9 cellular contexts compared by ENCODE assay signal in the genomic region with DNA sequence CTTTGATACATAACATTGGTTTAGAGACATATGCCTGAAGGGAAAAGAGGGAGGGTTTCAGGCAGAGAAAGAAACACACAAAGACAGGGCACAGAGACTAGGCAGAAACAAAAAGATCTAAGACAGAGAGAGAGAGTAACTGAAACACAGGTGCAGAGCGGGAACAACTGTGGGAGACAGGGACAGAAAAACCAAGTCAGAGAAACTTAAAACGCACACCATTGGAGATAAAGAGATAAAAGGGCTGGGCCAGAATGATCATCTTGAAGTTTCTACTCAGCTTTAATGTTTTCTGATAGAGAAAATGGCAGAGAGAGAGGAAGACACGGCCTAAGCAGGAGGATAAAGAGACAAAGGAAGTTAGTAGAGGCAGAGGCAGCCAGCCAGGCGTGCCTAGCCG. TPM values are rescaled to one million over a fixed set of nuclear protein-coding genes. Genes with fewer than 3 reads are reported as not detected.
A peak's percentile ranks its signal among the peaks of the same experiment; 100 is the strongest.
DNase-seq lines count a peak whose midpoint lies in the region; ATAC-seq and TF ChIP-seq lines count a peak whose summit lies in the region.
"Had no signal": no experiment of that assay in that cellular context is flagged by ENCODE, and none has a peak within 500 bp of the region (broad histone marks: within the 10 kb centered on the region; RNA-seq: fewer than 3 reads in every experiment).

No MANE protein-coding gene starts in this region.

- peak overlapping the region; percentile 73 for H3K4me3 ChIP-seq in ACC112 (ENCODE audit: low read depth, low read length)
- H3K4me3 ChIP-seq in HFF-Myc (replicated peaks; ENCODE audit: low read depth, low read length) = peak overlapping the region; percentile 33
- peak overlapping the region in 1 of 2 donors; percentile 15 for H3K4me3 ChIP-seq in body of pancreas
- H3K4me3 ChIP-seq in muscle layer of colon (ENCODE audit: low read depth in 1 of 2, low read length in 2 of 2) = peak overlapping the region; percentile 28 to 69

- H3K27me3 ChIP-seq in ACC112 (ENCODE audit: insufficient read depth, low read length) (no peaks in the 10 kb centered on the region), body of pancreas (no peaks in the 10 kb centered on the region), muscle layer of colon (ENCODE audit: control insufficient read depth in 1 of 2, insufficient read depth in 2 of 2, low read length in 2 of 2) (no peaks in the 10 kb centered on the region)

- H2AFZ ChIP-seq in ACC112 (ENCODE audit: low read length, unreplicated experiment) = peak overlapping the region; percentile 73

- TF ChIP-seq CTCF in HFF-Myc (IDR thresholded peaks at IDR 0.05; ENCODE audit: low read depth, low read length, missing control alignments) = no peak
- TF ChIP-seq CTCF in body of pancreas (IDR thresholded peaks at IDR 0.05) = no peak

- H3K27ac ChIP-seq in ACC112 (ENCODE audit: low read depth, low read length) (no peak overlapping the region), body of pancreas (peak overlapping the region; percentile 82 to 85 (median 84)), muscle layer of colon (ENCODE audit: low read depth, low read length) (no peak overlapping the region), caudate nucleus (ENCODE audit: low read depth, low read length) (no peak overlapping the region)
- H3K27ac ChIP-seq: HL-60 had no signal

- 14 to 16% methylated on average over 5 of the region's 5 CpGs for WGBS in body of pancreas, 2 donors

- no peaks in the 10 kb centered on the region for H3K36me3 ChIP-seq in ACC112 (ENCODE audit: insufficient read depth, low read length)
- H3K36me3 ChIP-seq in body of pancreas (replicated peaks in 1 of 2; ENCODE audit: insufficient read depth in 1 of 2, low read depth in 2 of 2) = peaks cover 0 to 2% of the 10 kb centered on the region in 2 donors
- no peaks in the 10 kb centered on the region for H3K36me3 ChIP-seq in muscle layer of colon (ENCODE audit: insufficient read depth, low read length)

- no peak overlapping the region for H3K9ac ChIP-seq in muscle layer of colon (ENCODE audit: low read length)

- DNase-seq in HFF-Myc (ENCODE audit: extremely low read depth, low read depth) (no peak), body of pancreas (no peak), caudate nucleus (lab: John Stamatoyannopoulos, UW) (no peak)
- DNase-seq in stimulated activated CD8-positive, alpha-beta memory T cell treated with anti-CD3 and anti-CD28 coated beads, Interleukin-4, amount 100 ng/mL, for 48 hours = no peak

- H3K4me1 ChIP-seq in ACC112 (ENCODE audit: control insufficient read depth, insufficient read depth, low read length, unreplicated experiment) (peaks cover 14% of the 10 kb centered on the region), body of pancreas (peaks cover 46% of the 10 kb centered on the region), muscle layer of colon (ENCODE audit: insufficient read depth, low read length) (peaks cover 22% of the 10 kb centered on the region)

- no peak for ATAC-seq in body of pancreas
- ATAC-seq in HG03342 (IDR thresholded peaks at IDR 0.05; ENCODE audit: unreplicated experiment) = no peak
- no peak for ATAC-seq in GM21423 (IDR thresholded peaks at IDR 0.05; ENCODE audit: unreplicated experiment)

- H3K9me3 ChIP-seq in body of pancreas (no peaks in the 10 kb centered on the region), muscle layer of colon (ENCODE audit: low read length) (no peaks in the 10 kb centered on the region)

- TF ChIP-seq POLR2A in body of pancreas (IDR thresholded peaks at IDR 0.05) = no peak

- H3K79me2 ChIP-seq in ACC112 (ENCODE audit: control insufficient read depth, insufficient read depth, low read length, unreplicated experiment) = no peaks in the 10 kb centered on the region

- intact Hi-C loops in body of pancreas (cut with DNase I) = no loop called here

RNA-seq across cellular contexts. Expression of gene UNC5CL, which starts 11.8 kb away (rescaled TPM):
- total RNA-seq in body of pancreas = 10 to 100 TPM; 17.4 to 30.3 TPM

RNA-seq across cellular contexts. Expression of gene TSPO2, which starts 15.0 kb away (rescaled TPM):
- not detected for total RNA-seq in body of pancreas

RNA-seq across cellular contexts. Expression of gene APOBEC2, which starts 25.8 kb away (rescaled TPM):
- total RNA-seq in body of pancreas = 1 to 10 TPM; 2.3 to 4.0 TPM

RNA-seq across cellular contexts. Expression of gene OARD1, which starts 44.9 kb away (rescaled TPM):
- total RNA-seq in body of pancreas = 10 to 100 TPM; 15.0 to 27.4 TPM

RNA-seq across cellular contexts. Expression of gene NFYA, which starts 45.5 kb away (rescaled TPM):
- 10 to 100 TPM in 1 of 2 donors, 1 to 10 TPM in 1; 8.6 to 10.4 TPM for total RNA-seq in body of pancreas

Comparison
In these comparisons a context has a peak if more than half of its experiments do, and no peak if none do; other contexts are left out.
1. H3K27ac ChIP-seq: peak in body of pancreas (4 of 4); none in ACC112 (single experiment), muscle layer of colon (single experiment) and caudate nucleus (single experiment).